In the genomic region with DNA sequence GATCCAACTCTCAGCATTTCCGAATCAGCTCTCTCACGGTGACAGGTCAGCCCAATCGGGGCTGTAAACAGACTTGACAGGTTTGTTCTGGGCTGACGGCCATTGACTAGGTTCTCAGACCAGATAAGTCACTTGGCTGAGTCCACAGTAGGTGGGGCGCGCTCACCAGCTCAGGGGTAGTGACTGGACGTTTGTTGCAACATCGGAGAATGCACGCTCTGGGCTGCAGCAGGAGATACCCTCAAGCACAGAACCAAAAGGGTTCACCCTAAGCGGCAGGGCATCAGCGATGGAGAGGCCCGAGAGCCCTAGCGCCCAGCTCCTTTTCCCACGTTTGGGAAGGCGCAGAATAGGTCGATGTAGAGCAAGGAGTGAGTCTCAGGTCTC, we compare ENCODE assay signal across 8 cellular contexts. TPM values are rescaled to one million over a fixed set of nuclear protein-coding genes. Genes with fewer than 3 reads are reported as not detected.
DNase-seq lines count a peak whose midpoint lies in the region; ATAC-seq, FAIRE-seq and TF ChIP-seq lines count a peak whose summit lies in the region.

No MANE protein-coding gene starts in this region.

- WGBS in urinary bladder, result 4% methylated on average over 16 of the region's 16 CpGs

- no peaks in the 10 kb centered on the region for H3K9me3 ChIP-seq in AG04450 (ENCODE audit: control insufficient read depth, insufficient read depth, low read length)

- TF ChIP-seq CTCF in AG04450 (IDR thresholded peaks at IDR 0.05; ENCODE audit: low read depth, low read length), result 0 out of 2 replicates have a peak, but pooled peaks have one; percentile 9

- DNase-seq in AG04450 (ENCODE audit: low read depth, low spot score), result peak; percentile 53
- peak; percentile 73 for DNase-seq in T1000 (lab: John Stamatoyannopoulos, UW)
- peak; percentile 92 to 93 for DNase-seq in erythroblast (lab: John Stamatoyannopoulos, UW)
- peak; percentile 76 for DNase-seq in mucosa of gallbladder (ENCODE audit: low spot score)
- no peak for DNase-seq in H54 (ENCODE audit: insufficient read length, low spot score)

- H3K27me3 ChIP-seq in AG04450 (ENCODE audit: control insufficient read depth, insufficient read depth, low read length), result no peaks in the 10 kb centered on the region

- H3K27ac ChIP-seq in AG04450 (ENCODE audit: low read depth, low read length) (peak overlapping the region; percentile 84), urinary bladder (ENCODE audit: low read depth) (peak overlapping the region; percentile 93)

- POLR2A ChIA-PET in AG04450 (lab: Yijun Ruan, JAX), result interaction anchor here (1.3 to 3.0 kb wide), 8 partner anchors 16 to 721 kb away, joined by 3 to 23 read pairs (median 4); partner anchors contain the start of genes MINPP1 and RNLS

- CTCF ChIA-PET in AG04450 (lab: Charles Lee), result interaction anchor here (2.3 to 2.6 kb wide), 2 partner anchors 528 to 691 kb away, joined by 6 to 19 read pairs; no protein-coding TSS in a partner anchor

- H3K4me3 ChIP-seq in AG04450 (ENCODE audit: low read depth, low read length) (peak overlapping the region; percentile 91), urinary bladder (ENCODE audit: low read depth, low read length) (peak overlapping the region; percentile 97)

- H3K4me1 ChIP-seq in urinary bladder (ENCODE audit: insufficient read depth), result no peaks in the 10 kb centered on the region

- no peak for TF ChIP-seq POLR2A in erythroblast (IDR thresholded peaks at IDR 0.05; ENCODE audit: low read length)
- TF ChIP-seq POLR2A in H54 (IDR thresholded peaks at IDR 0.05; ENCODE audit: low read depth, low read length), result no peak

- ATAC-seq in GM18519 (IDR thresholded peaks at IDR 0.05; ENCODE audit: low FRiP score, unreplicated experiment) (peak; percentile 9), HG03280 (IDR thresholded peaks at IDR 0.05; ENCODE audit: unreplicated experiment) (peak; percentile 12)

- no peaks in the 10 kb centered on the region for H3K36me3 ChIP-seq in urinary bladder (ENCODE audit: insufficient read depth)

- no peak for FAIRE-seq in H54 (lab: Jason Lieb, UNC)

RNA-seq across cellular contexts. Expression of gene KLLN, which starts 1.8 kb away (rescaled TPM):
- polyA plus RNA-seq in AG04450 (2011; rRNA removed), result 0.51 and 0.58 TPM in 2 replicates
- polyA minus RNA-seq in AG04450 (2011; rRNA and poly(A)+ RNA removed), result 0.74 and 1.4 TPM in 2 replicates
- total RNA-seq in mucosa of gallbladder, result 0.69 TPM
- total RNA-seq in urinary bladder, result 0.63 TPM
- 0.46 TPM for polyA plus RNA-seq in urinary bladder

RNA-seq across cellular contexts. Expression of gene PTEN, which starts 1.9 kb away (rescaled TPM):
- polyA plus RNA-seq in AG04450 (2011; rRNA removed) (68.7 and 96.1 TPM in 2 replicates), urinary bladder (37.6 TPM)
- polyA minus RNA-seq in AG04450 (2011; rRNA and poly(A)+ RNA removed), result 84.4 and 169 TPM in 2 replicates
- total RNA-seq in mucosa of gallbladder (89.9 TPM), urinary bladder (308 TPM)

RNA-seq across cellular contexts. Expression of gene ATAD1, which starts 43.5 kb away (rescaled TPM):
- polyA plus RNA-seq in AG04450 (2011; rRNA removed) (31.3 and 43.7 TPM in 2 replicates), urinary bladder (30.7 TPM)
- 15.3 and 32.2 TPM in 2 replicates for polyA minus RNA-seq in AG04450 (2011; rRNA and poly(A)+ RNA removed)
- total RNA-seq in mucosa of gallbladder (39.2 TPM), urinary bladder (60.6 TPM)
